Comparison of ENCODE assay signal across 25 cellular contexts in the genomic region with DNA sequence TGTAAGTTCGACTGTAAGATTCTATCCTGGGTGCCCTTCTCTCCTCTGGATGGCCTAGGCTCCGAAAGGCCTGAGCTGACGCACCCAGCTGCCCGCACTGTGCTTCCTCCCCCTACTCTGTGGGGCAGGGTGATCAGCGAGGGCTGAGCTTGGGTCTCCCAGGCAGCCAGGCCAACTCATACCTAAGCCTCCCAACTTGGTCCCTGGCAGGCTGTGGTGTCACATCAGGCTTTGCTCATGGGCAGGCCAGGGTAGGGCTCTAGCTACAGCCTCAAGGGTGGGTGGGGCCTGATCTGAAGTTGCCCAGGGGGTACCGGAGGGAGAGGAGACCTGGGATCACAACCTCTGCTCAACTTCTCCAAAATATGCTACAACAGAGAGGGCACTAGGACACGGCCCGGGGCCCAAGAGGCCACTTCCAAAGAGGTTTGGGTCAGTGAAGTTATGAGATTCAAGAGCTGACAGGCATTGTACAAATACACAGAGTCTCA.
"Had no signal": no experiment of that assay in that cellular context is flagged by ENCODE, and none has a peak within 500 bp of the region (broad histone marks: within the 10 kb centered on the region; RNA-seq: fewer than 3 reads in every experiment).

No MANE protein-coding gene starts in this region.

- FAIRE-seq: islet of Langerhans, TTC549 had no signal

- ATAC-seq: body of pancreas, esophagus mucosa, foreskin keratinocyte, psoas muscle had no signal

- H3K4me3 Mint-ChIP-seq: activated naive CD8-positive, alpha-beta T cell; endodermal cell; mesothelial cell of epicardium; naive B cell; nephron progenitor cell; T-helper 2 cell treated with Interferon-gamma antibody and Interleukin-4, amounts not matched to agents 5 μg/mL and 100 μg/mL, for 36 hours had no signal

- H3K27ac Mint-ChIP-seq: activated naive CD8-positive, alpha-beta T cell; endodermal cell; mesothelial cell of epicardium; nephron progenitor cell; T-helper 2 cell treated with Interferon-gamma antibody and Interleukin-4, amounts not matched to agents 5 μg/mL and 100 μg/mL, for 36 hours had no signal

- H3K9ac ChIP-seq: parathyroid adenoma had no signal

- H3K27me3 ChIP-seq: body of pancreas had no signal

- H3K4me1 Mint-ChIP-seq: mesothelial cell of epicardium had no signal

- H3K79me2 ChIP-seq: parathyroid adenoma had no signal

- H3K9me3 Mint-ChIP-seq: endodermal cell; mesothelial cell of epicardium; naive B cell; nephron progenitor cell; T-helper 2 cell treated with Interferon-gamma antibody and Interleukin-4, amounts not matched to agents 5 μg/mL and 100 μg/mL, for 36 hours had no signal

- H2AFZ ChIP-seq: parathyroid adenoma had no signal

- H3K27ac ChIP-seq: body of pancreas, foreskin keratinocyte, parathyroid adenoma, psoas muscle, VCaP had no signal

- H3K36me3 Mint-ChIP-seq: activated naive CD8-positive, alpha-beta T cell; mesothelial cell of epicardium; naive B cell had no signal

- H3K4me3 ChIP-seq: body of pancreas, psoas muscle, smooth muscle cell had no signal

- H3K4me2 ChIP-seq: smooth muscle cell had no signal

- H3K4me1 ChIP-seq: foreskin keratinocyte, psoas muscle had no signal

- DNase-seq: activated CD4-positive, alpha-beta T cell treated with anti-CD3 and anti-CD28 coated beads for 4 hours; activated CD4-positive, alpha-beta T cell treated with anti-CD3 and anti-CD28 coated beads, Interleukin-2, amount 50 U/mL, for 4 hours; activated effector memory CD4-positive, alpha-beta T cell treated with Interleukin-2 at 50 U/mL for 16 hours; activated naive CD4-positive, alpha-beta T cell treated with Interleukin-2 at 50 U/mL for 16 hours; anterior cingulate cortex; endodermal cell; foreskin keratinocyte; naive B cell; nephron progenitor cell; psoas muscle; stimulated activated CD4-positive, alpha-beta T cell treated with anti-CD3 and anti-CD28 coated beads, Interleukin-15, amount 100 ng/mL, for 24 hours; stimulated activated CD4-positive, alpha-beta T cell treated with anti-CD3 and anti-CD28 coated beads, Interleukin-2, amount 100 ng/mL, for 24 hours; stimulated activated naive CD4-positive, alpha-beta T cell; T-helper 1 cell; trophoblast cell had no signal

- H3K9me3 ChIP-seq: body of pancreas, psoas muscle had no signal
